In genomic region chr9:32384364-32385134, GRCh38 we compare ENCODE assay signal across 8 cellular contexts. TPM values are rescaled to one million over a fixed set of nuclear protein-coding genes. Genes with fewer than 3 reads are reported as not detected.
DNase-seq lines count a peak whose midpoint lies in the region; ATAC-seq and TF ChIP-seq lines count a peak whose summit lies in the region.

ACO1 (plus strand) TSS chr9:32384643; CDS start chr9:32405507, 20,864 bp downstream.

- no peak for TF ChIP-seq CTCF in PC-3 (conservative IDR thresholded peaks at IDR 0.05; ENCODE audit: low read depth, low read length)

- TSS peak; percentile 35 for BruUV-seq in PC-3 (replicated peaks; lab: Mats Ljungman, UMichigan)

- H3K9ac ChIP-seq in PC-3 (ENCODE audit: low read length), result peak within 1 kb of the TSS; percentile 62

- H3K36me3 Mint-ChIP-seq in activated T-cell treated with anti-CD3 and anti-CD28 coated beads, Interleukin-2, amount 50 U/mL, for 4 hours (ENCODE audit: insufficient read depth), result no peaks in the 10 kb centered on the region

- peaks cover 14% of the 10 kb centered on the region for H3K27me3 Mint-ChIP-seq in activated T-cell treated with anti-CD3 and anti-CD28 coated beads, Interleukin-2, amount 50 U/mL, for 4 hours (ENCODE audit: low read depth)

- no peaks in the 10 kb centered on the region for H3K9me3 ChIP-seq in PC-3 (ENCODE audit: low read length)
- H3K9me3 ChIP-seq in muscle layer of duodenum (ENCODE audit: control insufficient read depth in 1 of 2, low read length in 2 of 2), result no peaks in the 10 kb centered on the region

- H3F3A ChIP-seq in PC-3 (ENCODE audit: low read length, unreplicated experiment), result no peaks in the 10 kb centered on the region

- H3K27ac ChIP-seq in PC-3 (ENCODE audit: low read length), result no peak within 1 kb of the TSS
- peak within 1 kb of the TSS; percentile 73 for H3K27ac ChIP-seq in muscle layer of duodenum (ENCODE audit: low read length)

- H3K27me3 ChIP-seq in PC-3 (ENCODE audit: low read length) (no peaks in the 10 kb centered on the region), muscle layer of duodenum (ENCODE audit: low read depth, low read length) (no peaks in the 10 kb centered on the region)

- intact Hi-C loops in PC-3 (cut with micrococcal nuclease), result loop anchor here (1.0 kb wide), 1 partner anchor 168 kb away; the partner anchor contains the start of genes SMIM27 and TOPORS

- H3K9me3 Mint-ChIP-seq in activated T-cell treated with anti-CD3 and anti-CD28 coated beads, Interleukin-2, amount 50 U/mL, for 4 hours, result no peaks in the 10 kb centered on the region

- H3K9me2 ChIP-seq in PC-3 (replicated peaks; ENCODE audit: low read length), result no peaks in the 10 kb centered on the region

- H3K4me2 ChIP-seq in PC-3 (ENCODE audit: low read length), result peak within 1 kb of the TSS; percentile 95

- CTCF ChIA-PET in PC-3 (lab: Charles Lee), result interaction anchor here (0.7 to 1.2 kb wide), 2 partner anchors 47 to 197 kb away, joined by 3 to 6 read pairs; no protein-coding TSS in a partner anchor

- H3K4me1 ChIP-seq in PC-3 (ENCODE audit: insufficient read depth, low read length) (0 out of 2 replicates have a peak, but pooled peaks cover 4% of the 10 kb centered on the region), muscle layer of duodenum (ENCODE audit: control insufficient read depth in 1 of 2, insufficient read depth in 2 of 2, low read length in 2 of 2) (peaks cover 4 to 31% of the 10 kb centered on the region in 2 donors)

- H3K4me1 Mint-ChIP-seq in activated T-cell treated with anti-CD3 and anti-CD28 coated beads, Interleukin-2, amount 50 U/mL, for 4 hours (ENCODE audit: low read depth), result peaks cover 10% of the 10 kb centered on the region

- DNase-seq in DMS114 treated with DMSO at 0.1 percent for 48 hours (lab: John Stamatoyannopoulos, UW; ENCODE audit: unreplicated experiment) (peak; percentile 39), HUDEP-2 (lab: John Stamatoyannopoulos, UW; ENCODE audit: unreplicated experiment in 76 of 76) (peak in 74 of 76 experiments; percentile 9 to 92 (median 76)), PC-3 (peak; percentile 81)
- DNase-seq in activated T-cell treated with anti-CD3 and anti-CD28 coated beads, Interleukin-2, amount 50 U/mL, for 4 hours, result peak; percentile 84
- DNase-seq in stimulated activated CD8-positive, alpha-beta memory T cell treated with anti-CD3 and anti-CD28 coated beads, Interleukin-7, amount 100 ng/mL, for 24 hours (ENCODE audit: low read depth), result peak; percentile 61

- no peaks in the 10 kb centered on the region for H4K20me1 ChIP-seq in PC-3 (ENCODE audit: low read length)

- ATAC-seq in GM21423 (IDR thresholded peaks at IDR 0.05; ENCODE audit: unreplicated experiment) (peak; percentile 97), PC-3 (peak; percentile 94), esophagus mucosa (peak; percentile 97)
- ATAC-seq in activated T-cell treated with anti-CD3 and anti-CD28 coated beads, Interleukin-2, amount 50 U/mL, for 4 hours, result peak; percentile 92 to 97

- no peaks in the 10 kb centered on the region for H3K36me3 ChIP-seq in PC-3 (ENCODE audit: low read depth, low read length)
- H3K36me3 ChIP-seq in muscle layer of duodenum (ENCODE audit: control insufficient read depth in 1 of 2, insufficient read depth in 2 of 2, low read length in 2 of 2), result no peaks in the 10 kb centered on the region

- H3K4me3 ChIP-seq in PC-3 (ENCODE audit: low read length) (peak within 1 kb of the TSS; percentile 93), muscle layer of duodenum (ENCODE audit: low read depth in 1 of 2, low read length in 2 of 2) (peak within 1 kb of the TSS; percentile 73 to 80)

- POLR2A ChIA-PET in PC-3 (lab: Charles Lee; ENCODE audit: unreplicated experiment), result interaction anchor here (0.6 to 0.9 kb wide), 2 partner anchors 10 to 25 kb away, joined by 3 read pairs; no protein-coding TSS in a partner anchor

- H2AFZ ChIP-seq in PC-3 (ENCODE audit: low read length), result peak within 1 kb of the TSS; percentile 92

- peaks cover 25% of the 10 kb centered on the region for H3K79me2 ChIP-seq in PC-3 (ENCODE audit: low read length)

- H3K4me3 Mint-ChIP-seq in activated T-cell treated with anti-CD3 and anti-CD28 coated beads, Interleukin-2, amount 50 U/mL, for 4 hours, result peak within 1 kb of the TSS; percentile 82

RNA-seq across cellular contexts. Expression of gene ACO1, which starts in this region (rescaled TPM):
- 20.8 and 26.0 TPM in 2 replicates for total RNA-seq in PC-3 (2014; rRNA removed)
- 1 to 10 TPM; 5.5 to 6.3 (median 6.2) TPM for total RNA-seq in activated T-cell treated with anti-CD3 and anti-CD28 coated beads, Interleukin-2, amount 50 U/mL, for 4 hours
- total RNA-seq in esophagus mucosa, result 14.0 TPM
